In genomic region chr1:37035014-37035686, GRCh38 we compare ENCODE assay signal across 15 cellular contexts. TPM values are rescaled to one million over a fixed set of nuclear protein-coding genes. Genes with fewer than 3 reads are reported as not detected.
DNase-seq lines count a peak whose midpoint lies in the region; ATAC-seq and TF ChIP-seq lines count a peak whose summit lies in the region.
"Had no signal": no experiment of that assay in that cellular context is flagged by ENCODE, and none has a peak within 500 bp of the region (broad histone marks: within the 10 kb centered on the region; RNA-seq: fewer than 3 reads in every experiment).

No MANE protein-coding gene starts in this region.

- H3K36me3 Mint-ChIP-seq in activated CD8-positive, alpha-beta memory T cell treated with anti-CD3 and anti-CD28 coated beads, Interleukin-2, amount 10 ng/mL, durations not matched to agents 7 days and 5 days = no peaks in the 10 kb centered on the region
- peaks cover 0 to 4% (median 4%) of the 10 kb centered on the region in 3 donors for H3K36me3 Mint-ChIP-seq in immature natural killer cell
- no peaks in the 10 kb centered on the region for H3K36me3 Mint-ChIP-seq in natural killer cell

- no peak overlapping the region for H3K4me3 Mint-ChIP-seq in activated CD8-positive, alpha-beta memory T cell treated with anti-CD3 and anti-CD28 coated beads, Interleukin-2, amount 10 ng/mL, durations not matched to agents 7 days and 5 days
- H3K4me3 Mint-ChIP-seq in immature natural killer cell (no peak overlapping the region), natural killer cell (no peak overlapping the region)
- H3K4me3 Mint-ChIP-seq: activated CD4-positive, alpha-beta T cell treated with anti-CD3 and anti-CD28 coated beads for 36 hours had no signal

- no peaks in the 10 kb centered on the region for H3K4me1 Mint-ChIP-seq in activated CD8-positive, alpha-beta memory T cell treated with anti-CD3 and anti-CD28 coated beads, Interleukin-2, amount 10 ng/mL, durations not matched to agents 7 days and 5 days
- H3K4me1 Mint-ChIP-seq in immature natural killer cell (no peaks in the 10 kb centered on the region), natural killer cell (no peaks in the 10 kb centered on the region)

- no peaks in the 10 kb centered on the region for H3K9me3 ChIP-seq in iPS DF 6.9 (ENCODE audit: control insufficient read depth, insufficient read depth, low read length)
- H3K9me3 ChIP-seq in suprapubic skin = no peaks in the 10 kb centered on the region

- no peak for TF ChIP-seq POLR2A in suprapubic skin (IDR thresholded peaks at IDR 0.05)

- no peak for TF ChIP-seq CTCF in suprapubic skin (IDR thresholded peaks at IDR 0.05)
- no peak for TF ChIP-seq CTCF in natural killer cell (IDR thresholded peaks at IDR 0.05)

- no peak overlapping the region for H3K27ac ChIP-seq in iPS DF 6.9 (ENCODE audit: low read length)
- H3K27ac ChIP-seq in suprapubic skin = no peak overlapping the region

- peak overlapping the region; percentile 50; the same call in 1 of the 2 replicates for H3K4me3 ChIP-seq in iPS DF 6.9 (ENCODE audit: low read length)
- peak overlapping the region; percentile 13 for H3K4me3 ChIP-seq in suprapubic skin

- no peak for ATAC-seq in activated CD8-positive, alpha-beta memory T cell treated with anti-CD3 and anti-CD28 coated beads, Interleukin-2, amount 10 ng/mL, durations not matched to agents 7 days and 5 days
- no peak for ATAC-seq in natural killer cell

- CTCF ChIA-PET in activated CD8-positive, alpha-beta memory T cell treated with anti-CD3 and anti-CD28 coated beads, Interleukin-2, amount 10 ng/mL, durations not matched to agents 7 days and 5 days (lab: Charles Lee) = no interaction called here

- H3K9me3 Mint-ChIP-seq in activated CD8-positive, alpha-beta memory T cell treated with anti-CD3 and anti-CD28 coated beads, Interleukin-2, amount 10 ng/mL, durations not matched to agents 7 days and 5 days (ENCODE audit: low read depth) = no peaks in the 10 kb centered on the region
- H3K9me3 Mint-ChIP-seq in immature natural killer cell = no peaks in the 10 kb centered on the region
- no peaks in the 10 kb centered on the region for H3K9me3 Mint-ChIP-seq in natural killer cell
- H3K9me3 Mint-ChIP-seq: activated T-cell treated with anti-CD3 and anti-CD28 coated beads, Interleukin-2, amount 50 U/mL, for 72 hours had no signal

- H3K36me3 ChIP-seq in iPS DF 6.9 (ENCODE audit: control insufficient read depth, insufficient read depth, low read length) (no peaks in the 10 kb centered on the region), suprapubic skin (no peaks in the 10 kb centered on the region)

- H3K27me3 ChIP-seq in iPS DF 6.9 (ENCODE audit: control insufficient read depth, insufficient read depth, low read length) (peaks cover 33% of the 10 kb centered on the region), suprapubic skin (peaks cover 98% of the 10 kb centered on the region)

- peak overlapping the region; percentile 22 for H3K27ac Mint-ChIP-seq in activated CD8-positive, alpha-beta memory T cell treated with anti-CD3 and anti-CD28 coated beads, Interleukin-2, amount 10 ng/mL, durations not matched to agents 7 days and 5 days
- H3K27ac Mint-ChIP-seq in immature natural killer cell = no peak overlapping the region
- no peak overlapping the region for H3K27ac Mint-ChIP-seq in natural killer cell
- H3K27ac Mint-ChIP-seq: activated CD4-positive, alpha-beta T cell treated with anti-CD3 and anti-CD28 coated beads for 36 hours; activated T-cell treated with anti-CD3 and anti-CD28 coated beads, Interleukin-2, amount 50 U/mL, for 72 hours had no signal

- peaks cover 79% of the 10 kb centered on the region for H3K27me3 Mint-ChIP-seq in activated CD8-positive, alpha-beta memory T cell treated with anti-CD3 and anti-CD28 coated beads, Interleukin-2, amount 10 ng/mL, durations not matched to agents 7 days and 5 days
- H3K27me3 Mint-ChIP-seq in immature natural killer cell (ENCODE audit: low read depth in 3 of 3) (peaks cover 18 to 29% (median 18%) of the 10 kb centered on the region in 3 donors), natural killer cell (ENCODE audit: low read depth in 2 of 2) (peaks cover 41 to 48% of the 10 kb centered on the region in 2 donors)

- no peak for TF ChIP-seq EP300 in suprapubic skin (IDR thresholded peaks at IDR 0.05)

- DNase-seq in activated CD8-positive, alpha-beta memory T cell treated with anti-CD3 and anti-CD28 coated beads, Interleukin-2, amount 10 ng/mL, durations not matched to agents 7 days and 5 days = no peak
- no peak for DNase-seq in activated CD8-positive, alpha-beta memory T cell treated with anti-CD3 and anti-CD28 coated beads, Interleukin-2, amount 50 U/mL, for 4 hours
- DNase-seq in NCI-H774 (lab: John Stamatoyannopoulos, UW) (peak; percentile 73), iPS DF 6.9 (ENCODE audit: low read depth, low spot score) (no peak), suprapubic skin (ENCODE audit: low spot score in 2 of 2) (no peak), COLO668 (lab: John Stamatoyannopoulos, UW; ENCODE audit: unreplicated experiment) (no peak), immature natural killer cell (no peak), natural killer cell (no peak)
- DNase-seq: aorta, Kasumi-1 had no signal

- peaks cover 21% of the 10 kb centered on the region for H3K4me1 ChIP-seq in iPS DF 6.9 (ENCODE audit: control insufficient read depth, insufficient read depth, low read length)
- H3K4me1 ChIP-seq in suprapubic skin = peaks cover 36% of the 10 kb centered on the region

- WGBS in iPS DF 6.9 (ENCODE audit: insufficient coverage, insufficient read length) = no CpG with 5 or more reads among the region's 27 CpGs
- WGBS in suprapubic skin = 6% methylated on average over 23 of the region's 27 CpGs

- intact Hi-C loops in natural killer cell (cut with micrococcal nuclease) = no loop called here

RNA-seq across cellular contexts. Expression of gene GRIK3, which starts 0.8 kb away (rescaled TPM):
- total RNA-seq in activated CD8-positive, alpha-beta memory T cell treated with anti-CD3 and anti-CD28 coated beads, Interleukin-2, amount 10 ng/mL, durations not matched to agents 7 days and 5 days = not detected
- total RNA-seq in suprapubic skin (under 1 TPM; 0.18 to 0.64 (median 0.37) TPM), natural killer cell (not detected)
- polyA plus RNA-seq in immature natural killer cell = not detected
- total RNA-seq: activated CD4-positive, alpha-beta T cell treated with anti-CD3 and anti-CD28 coated beads for 36 hours; activated T-cell treated with anti-CD3 and anti-CD28 coated beads, Interleukin-2, amount 50 U/mL, for 72 hours; dermis microvascular lymphatic vessel endothelial cell; fibroblast of villous mesenchyme; pulmonary artery endothelial cell had no signal
- polyA plus RNA-seq: aorta had no signal
